ENCODE assay signal across 2 cellular contexts in genomic region chr1:20324704-20325406, GRCh38.
TF ChIP-seq lines count a peak whose summit lies in the region.

No MANE protein-coding gene starts in this region.

TF ChIP-seq in A549, 52 proteins besides CTCF, POLR2A, EP300 and RAD21:
- no peak for TF ChIP-seq MAZ (IDR thresholded peaks at IDR 0.05; ENCODE audit: borderline replicate concordance, low read depth, low read length)
- no peak for TF ChIP-seq TP53 (CRISPR knock-in tag; IDR thresholded peaks at IDR 0.05)
- TF ChIP-seq ZFP36 (IDR thresholded peaks at IDR 0.05; ENCODE audit: borderline replicate concordance, partially characterized antibody), result no peak
- peak; percentile 62 for TF ChIP-seq REST (IDR thresholded peaks at IDR 0.05)
- TF ChIP-seq ESRRA (IDR thresholded peaks at IDR 0.05; ENCODE audit: borderline replicate concordance, low read length), result no peak

TF ChIP-seq in K562, 482 proteins besides CTCF, POLR2A, EP300 and RAD21:
- no peak for TF ChIP-seq NR2F6 (CRISPR knock-in tag; IDR thresholded peaks at IDR 0.05)
- TF ChIP-seq ZNF445 (CRISPR knock-in tag; IDR thresholded peaks at IDR 0.05; ENCODE audit: low read depth), result no peak
- no peak for TF ChIP-seq OTX1 (CRISPR knock-in tag; IDR thresholded peaks at IDR 0.05)
- TF ChIP-seq MXD1 (CRISPR knock-in tag; IDR thresholded peaks at IDR 0.05; ENCODE audit: borderline replicate concordance, poor library complexity, severe bottlenecking), result no peak
- no peak for TF ChIP-seq ZNF407 (IDR thresholded peaks at IDR 0.05; ENCODE audit: low read depth)
- TF ChIP-seq ZNF436 (CRISPR knock-in tag; IDR thresholded peaks at IDR 0.05), result no peak
- peak; percentile 78; the same call in 1 of the 2 replicates for TF ChIP-seq REST (CRISPR knock-in tag; IDR thresholded peaks at IDR 0.05; ENCODE audit: low read depth)
- TF ChIP-seq NFIC (IDR thresholded peaks at IDR 0.05), result peak; percentile 44; the same call in 1 of the 2 replicates
- no peak for TF ChIP-seq CUX1 (CRISPR knock-in tag; IDR thresholded peaks at IDR 0.05)
- TF ChIP-seq TEAD4 (IDR thresholded peaks at IDR 0.05; ENCODE audit: low read length), result no peak
- TF ChIP-seq TEAD4 (CRISPR knock-in tag; IDR thresholded peaks at IDR 0.05; ENCODE audit: borderline replicate concordance), result no peak
- TF ChIP-seq EHMT2 (IDR thresholded peaks at IDR 0.05), result peak; percentile 48; the same call in 1 of the 2 replicates
